ENCODE assay signal across 26 cellular contexts in genomic region chr10:5856701-5857004, GRCh38.
"Had no signal": no experiment of that assay in that cellular context is flagged by ENCODE, and none has a peak within 500 bp of the region (broad histone marks: within the 10 kb centered on the region; RNA-seq: fewer than 3 reads in every experiment).

No MANE protein-coding gene starts in this region.

- H3K9me3 Mint-ChIP-seq: mesothelial cell of epicardium; natural killer cell; nephron progenitor cell; neural progenitor cell; stimulated activated naive CD8-positive, alpha-beta T cell treated with anti-CD3 and anti-CD28 coated beads, Interleukin-15, Interleukin-2, amounts not matched to agents 100 ng/mL and 50 ng/mL, for 24 hours had no signal

- H2AFZ ChIP-seq: neural progenitor cell had no signal

- ATAC-seq: heart left ventricle, natural killer cell, sciatic nerve had no signal

- H3K27me3 ChIP-seq: heart left ventricle, neural progenitor cell, neutrophil, ovary, right atrium auricular region, testis, thyroid gland, transverse colon, uterus had no signal

- H3K4me3 Mint-ChIP-seq: mesothelial cell of epicardium; natural killer cell; nephron progenitor cell; stimulated activated naive CD8-positive, alpha-beta T cell treated with anti-CD3 and anti-CD28 coated beads, Interleukin-15, Interleukin-2, amounts not matched to agents 100 ng/mL and 50 ng/mL, for 24 hours had no signal

- H3K36me3 Mint-ChIP-seq: naive B cell, natural killer cell had no signal

- DNase-seq: heart left ventricle; left ventricle myocardium inferior; mesendoderm; naive B cell; natural killer cell; nephron progenitor cell; occipital lobe; ovary; stimulated activated CD4-positive, alpha-beta T cell treated with anti-CD3 and anti-CD28 coated beads, Interleukin-12 subunit alpha, Interleukin-12 subunit beta, amount 100 ng/mL, for 4 hours; stimulated activated CD4-positive, alpha-beta T cell treated with anti-CD3 and anti-CD28 coated beads, Interleukin-15, amount 100 ng/mL, for 24 hours; stimulated activated CD4-positive, alpha-beta T cell treated with anti-CD3 and anti-CD28 coated beads, Interleukin-2, amount 100 ng/mL, for 24 hours; stimulated activated CD4-positive, alpha-beta T cell treated with anti-CD3 and anti-CD28 coated beads, Interleukin-4, amount 100 ng/mL, for 1 hour; stimulated activated naive CD4-positive, alpha-beta T cell; testis; thyroid gland; transverse colon; uterus had no signal

- H3K27ac ChIP-seq: heart left ventricle, left ventricle myocardium inferior, neural progenitor cell, neutrophil, ovary, right atrium auricular region, skin epidermis, testis, thyroid gland, transverse colon, uterus had no signal

- H3K27me3 Mint-ChIP-seq: naive B cell; progenitor cell of endocrine pancreas; stimulated activated naive CD8-positive, alpha-beta T cell treated with anti-CD3 and anti-CD28 coated beads, Interleukin-15, Interleukin-2, amounts not matched to agents 100 ng/mL and 50 ng/mL, for 24 hours had no signal

- H3K9ac ChIP-seq: neural progenitor cell had no signal

- H3K36me3 ChIP-seq: left ventricle myocardium inferior, neural progenitor cell, neutrophil, ovary, right atrium auricular region, thyroid gland, transverse colon, uterus had no signal

- H3K27ac Mint-ChIP-seq: mesothelial cell of epicardium; natural killer cell; progenitor cell of endocrine pancreas; stimulated activated naive CD8-positive, alpha-beta T cell treated with anti-CD3 and anti-CD28 coated beads, Interleukin-15, Interleukin-2, amounts not matched to agents 100 ng/mL and 50 ng/mL, for 24 hours had no signal

- H3K4me3 ChIP-seq: heart left ventricle, left ventricle myocardium inferior, lung, neural progenitor cell, ovary, right atrium auricular region, skin epidermis, testis, thyroid gland, transverse colon, uterus had no signal

- H3K4me2 ChIP-seq: neural progenitor cell had no signal

- H3K4me1 Mint-ChIP-seq: mesothelial cell of epicardium had no signal

- H3K9me3 ChIP-seq: heart left ventricle, left ventricle myocardium inferior, neutrophil, ovary, right atrium auricular region, testis, thyroid gland, transverse colon, uterus had no signal

- H3K4me1 ChIP-seq: heart left ventricle, left ventricle myocardium inferior, neural progenitor cell, right atrium auricular region, testis, thyroid gland, transverse colon, uterus had no signal
